1 cellular context compared by ENCODE assay signal in genomic region chr12:46442239-46442638, GRCh38.
TF ChIP-seq lines count a peak whose summit lies in the region.

No MANE protein-coding gene starts in this region.

TF ChIP-seq in IMR-90, 13 proteins besides CTCF, POLR2A, EP300 and RAD21 (continued from another document):
- TF ChIP-seq USF2 (IDR thresholded peaks at IDR 0.05; ENCODE audit: low read depth, low read length) (no peak), ELK1 (IDR thresholded peaks at IDR 0.05; ENCODE audit: borderline replicate concordance, low read depth, low read length) (no peak), MAFK (IDR thresholded peaks at IDR 0.05; ENCODE audit: low read depth, low read length) (no peak), NFE2L2 (IDR thresholded peaks at IDR 0.05; ENCODE audit: low read depth, low read length) (no peak), FOS (IDR thresholded peaks at IDR 0.05; ENCODE audit: low read depth, low read length) (no peak), MXI1 (IDR thresholded peaks at IDR 0.05; ENCODE audit: borderline replicate concordance, low read depth, low read length) (no peak)
